ENCODE assay signal across 1 cellular context in the genomic region with DNA sequence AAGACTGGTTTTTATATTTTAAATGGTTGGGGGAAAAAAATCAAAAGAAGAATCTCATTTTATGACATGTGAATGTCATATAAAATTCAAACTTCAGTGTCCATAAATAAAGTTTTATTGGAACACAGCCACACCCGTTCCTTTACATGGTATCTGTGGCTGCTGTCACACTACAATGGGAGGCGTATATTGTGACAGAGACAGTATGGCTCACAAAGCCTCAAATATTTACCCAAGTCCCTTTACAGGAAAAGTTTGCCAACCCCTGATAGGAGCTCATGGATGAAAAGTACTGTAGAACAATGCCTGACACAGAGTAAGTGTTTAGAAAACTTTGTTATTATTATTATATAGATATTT.
A peak's percentile ranks its signal among the peaks of the same experiment; 100 is the strongest.
TF ChIP-seq lines count a peak whose summit lies in the region.

No MANE protein-coding gene starts in this region.

TF ChIP-seq in K562, 482 proteins besides CTCF, POLR2A, EP300 and RAD21:
- TF ChIP-seq POLR3G (IDR thresholded peaks at IDR 0.05; ENCODE audit: extremely low read depth, insufficient read length, insufficient replicate concordance): no peak
- TF ChIP-seq, protein P1, sequence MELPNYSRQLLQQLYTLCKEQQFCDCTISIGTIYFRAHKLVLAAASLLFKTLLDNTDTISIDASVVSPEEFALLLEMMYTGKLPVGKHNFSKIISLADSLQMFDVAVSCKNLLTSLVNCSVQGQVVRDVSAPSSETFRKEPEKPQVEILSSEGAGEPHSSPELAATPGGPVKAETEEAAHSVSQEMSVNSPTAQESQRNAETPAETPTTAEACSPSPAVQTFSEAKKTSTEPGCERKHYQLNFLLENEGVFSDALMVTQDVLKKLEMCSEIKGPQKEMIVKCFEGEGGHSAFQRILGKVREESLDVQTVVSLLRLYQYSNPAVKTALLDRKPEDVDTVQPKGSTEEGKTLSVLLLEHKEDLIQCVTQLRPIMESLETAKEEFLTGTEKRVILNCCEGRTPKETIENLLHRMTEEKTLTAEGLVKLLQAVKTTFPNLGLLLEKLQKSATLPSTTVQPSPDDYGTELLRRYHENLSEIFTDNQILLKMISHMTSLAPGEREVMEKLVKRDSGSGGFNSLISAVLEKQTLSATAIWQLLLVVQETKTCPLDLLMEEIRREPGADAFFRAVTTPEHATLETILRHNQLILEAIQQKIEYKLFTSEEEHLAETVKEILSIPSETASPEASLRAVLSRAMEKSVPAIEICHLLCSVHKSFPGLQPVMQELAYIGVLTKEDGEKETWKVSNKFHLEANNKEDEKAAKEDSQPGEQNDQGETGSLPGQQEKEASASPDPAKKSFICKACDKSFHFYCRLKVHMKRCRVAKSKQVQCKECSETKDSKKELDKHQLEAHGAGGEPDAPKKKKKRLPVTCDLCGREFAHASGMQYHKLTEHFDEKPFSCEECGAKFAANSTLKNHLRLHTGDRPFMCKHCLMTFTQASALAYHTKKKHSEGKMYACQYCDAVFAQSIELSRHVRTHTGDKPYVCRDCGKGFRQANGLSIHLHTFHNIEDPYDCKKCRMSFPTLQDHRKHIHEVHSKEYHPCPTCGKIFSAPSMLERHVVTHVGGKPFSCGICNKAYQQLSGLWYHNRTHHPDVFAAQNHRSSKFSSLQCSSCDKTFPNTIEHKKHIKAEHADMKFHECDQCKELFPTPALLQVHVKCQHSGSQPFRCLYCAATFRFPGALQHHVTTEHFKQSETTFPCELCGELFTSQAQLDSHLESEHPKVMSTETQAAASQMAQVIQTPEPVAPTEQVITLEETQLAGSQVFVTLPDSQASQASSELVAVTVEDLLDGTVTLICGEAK (IDR thresholded peaks at IDR 0.05): peak; percentile 95
- TF ChIP-seq, protein P1 (CRISPR knock-in tag; IDR thresholded peaks at IDR 0.05): peak; percentile 88
